In the genomic region with DNA sequence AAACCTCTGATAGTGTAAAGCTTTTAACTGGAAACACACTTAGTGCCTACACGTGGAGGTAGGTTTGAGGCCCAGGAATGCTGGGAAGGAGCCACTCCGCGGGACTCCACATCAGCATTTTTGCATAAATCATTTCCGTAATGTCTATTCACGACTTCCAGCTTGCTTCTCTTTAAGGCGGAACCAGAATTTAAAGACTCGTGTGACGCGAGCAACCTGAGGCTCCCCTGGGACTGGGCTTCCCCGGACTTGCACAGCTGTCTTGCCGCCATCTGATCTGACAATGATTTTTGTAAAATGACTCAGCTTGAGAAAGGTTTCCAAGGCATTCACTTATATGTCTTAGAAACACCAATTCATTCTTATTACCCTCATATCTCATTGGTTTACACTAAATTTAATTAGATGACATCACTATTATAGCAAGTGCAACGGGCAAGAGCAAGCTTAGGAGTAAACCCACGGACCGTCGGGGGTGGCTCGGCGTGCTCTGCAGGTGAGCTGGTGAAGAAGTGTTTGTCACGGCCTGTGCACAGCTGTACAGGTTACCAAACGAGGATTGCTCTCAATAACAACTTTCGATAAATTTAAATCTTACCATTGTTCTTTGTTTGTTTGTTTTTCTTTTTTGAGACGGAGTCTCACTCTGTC, we compare ENCODE assay signal across 10 cellular contexts.
A peak's percentile ranks its signal among the peaks of the same experiment; 100 is the strongest.
DNase-seq lines count a peak whose midpoint lies in the region; ATAC-seq and TF ChIP-seq lines count a peak whose summit lies in the region.
"Had no signal": no experiment of that assay in that cellular context is flagged by ENCODE, and none has a peak within 500 bp of the region (broad histone marks: within the 10 kb centered on the region; RNA-seq: fewer than 3 reads in every experiment).

No MANE protein-coding gene starts in this region.

- H2AFZ ChIP-seq in neuronal stem cell (ENCODE audit: low read length) = no peak overlapping the region

- H3K23ac ChIP-seq in neuronal stem cell (ENCODE audit: low read depth, low read length, poor library complexity) = no peak overlapping the region

- peaks cover 22% of the 10 kb centered on the region for H3K4me1 Mint-ChIP-seq in activated naive CD4-positive, alpha-beta T cell treated with anti-CD3 and anti-CD28 coated beads for 36 hours (ENCODE audit: low read depth)

- intact Hi-C loops in activated naive CD4-positive, alpha-beta T cell treated with anti-CD3 and anti-CD28 coated beads for 36 hours (cut with micrococcal nuclease) = no loop called here

- H3K4ac ChIP-seq in neuronal stem cell (ENCODE audit: low read length) = no peak overlapping the region

- no peak overlapping the region for H2AK5ac ChIP-seq in neuronal stem cell (ENCODE audit: low read depth, low read length)

- no peaks in the 10 kb centered on the region for H3K79me2 ChIP-seq in DOHH2 (ENCODE audit: control insufficient read depth, low read length)

- H4K8ac ChIP-seq in neuronal stem cell (ENCODE audit: low read depth, low read length) = no peak overlapping the region

- H3K9me3 ChIP-seq in DOHH2 (ENCODE audit: control insufficient read depth, insufficient read depth, low read length) = no peaks in the 10 kb centered on the region
- peaks cover 0 to 4% of the 10 kb centered on the region in 2 donors for H3K9me3 ChIP-seq in neuronal stem cell (replicated peaks in 1 of 2; ENCODE audit: control insufficient read depth in 2 of 2, insufficient read depth in 1 of 2, low read depth in 1 of 2, low read length in 2 of 2)

- no CpG with 5 or more reads among the region's 21 CpGs for WGBS in neuronal stem cell (ENCODE audit: extremely low coverage in 2 of 2, insufficient read length in 2 of 2, insufficient replicate concordance in 1 of 2), 2 donors

- no peaks in the 10 kb centered on the region for H3K9me3 Mint-ChIP-seq in activated naive CD4-positive, alpha-beta T cell treated with anti-CD3 and anti-CD28 coated beads for 36 hours
- H3K9me3 Mint-ChIP-seq: activated CD4-positive, alpha-beta memory T cell treated with anti-CD3 and anti-CD28 coated beads for 36 hours; type B pancreatic cell had no signal

- H3K27ac Mint-ChIP-seq in activated naive CD4-positive, alpha-beta T cell treated with anti-CD3 and anti-CD28 coated beads for 36 hours = no peak overlapping the region
- H3K27ac Mint-ChIP-seq: activated CD4-positive, alpha-beta memory T cell treated with anti-CD3 and anti-CD28 coated beads for 36 hours; type B pancreatic cell had no signal

- H3K36me3 Mint-ChIP-seq in activated naive CD4-positive, alpha-beta T cell treated with anti-CD3 and anti-CD28 coated beads for 36 hours (ENCODE audit: low read depth) = no peaks in the 10 kb centered on the region
- H3K36me3 Mint-ChIP-seq: activated CD4-positive, alpha-beta memory T cell treated with anti-CD3 and anti-CD28 coated beads for 36 hours; type B pancreatic cell had no signal

- no peaks in the 10 kb centered on the region for H3K27me3 Mint-ChIP-seq in activated naive CD4-positive, alpha-beta T cell treated with anti-CD3 and anti-CD28 coated beads for 36 hours (ENCODE audit: low read depth)
- H3K27me3 Mint-ChIP-seq: activated CD4-positive, alpha-beta memory T cell treated with anti-CD3 and anti-CD28 coated beads for 36 hours; type B pancreatic cell had no signal

- no peak overlapping the region for H2BK120ac ChIP-seq in neuronal stem cell (ENCODE audit: low read depth, low read length)

- no peaks in the 10 kb centered on the region for H3K36me3 ChIP-seq in DOHH2 (ENCODE audit: control insufficient read depth, low read length)
- no peaks in the 10 kb centered on the region for H3K36me3 ChIP-seq in neuronal stem cell (replicated peaks in 1 of 2; ENCODE audit: control insufficient read depth in 2 of 2, insufficient read depth in 2 of 2, low read length in 2 of 2)

- no peak overlapping the region for H3K14ac ChIP-seq in neuronal stem cell (ENCODE audit: low read length)

- no peak overlapping the region for H2BK5ac ChIP-seq in neuronal stem cell (ENCODE audit: low read length)

- no peak overlapping the region for H2BK15ac ChIP-seq in neuronal stem cell (ENCODE audit: low read length)

- peaks cover 3% of the 10 kb centered on the region; the same call in 1 of the 2 replicates for H4K20me1 ChIP-seq in DOHH2 (ENCODE audit: control insufficient read depth, insufficient read depth, low read depth, low read length)

- no peak overlapping the region for H3K27ac ChIP-seq in DOHH2 (ENCODE audit: low read depth, low read length)
- no peak overlapping the region for H3K27ac ChIP-seq in neuronal stem cell (replicated peaks; ENCODE audit: low read length)

- H3K79me1 ChIP-seq in neuronal stem cell (ENCODE audit: low read depth, low read length) = peaks cover 2% of the 10 kb centered on the region

- DNase-seq in astrocyte of the spinal cord (ENCODE audit: low read depth, low spot score) (peak; percentile 66), neuronal stem cell (ENCODE audit: low spot score) (no peak), GDM1 (lab: John Stamatoyannopoulos, UW) (no peak)
- no peak for DNase-seq in activated T-cell treated with anti-CD3 and anti-CD28 coated beads, Interleukin-2, amount 50 U/mL, for 1 hour
- no peak for DNase-seq in activated naive CD4-positive, alpha-beta T cell treated with anti-CD3 and anti-CD28 coated beads for 36 hours
- DNase-seq: activated CD4-positive, alpha-beta memory T cell treated with anti-CD3 and anti-CD28 coated beads for 36 hours had no signal

- ATAC-seq in GM19455 (IDR thresholded peaks at IDR 0.05; ENCODE audit: unreplicated experiment) = peak; percentile 84
- ATAC-seq in HG03139 (IDR thresholded peaks at IDR 0.05; ENCODE audit: unreplicated experiment) = peak; percentile 72

- H3K9ac ChIP-seq in neuronal stem cell (ENCODE audit: low read depth, low read length, poor library complexity) = no peak overlapping the region

- H3K18ac ChIP-seq in neuronal stem cell (ENCODE audit: low read length) = no peak overlapping the region

- H3K9me2 ChIP-seq in DOHH2 (replicated peaks; ENCODE audit: control insufficient read depth, low read length) = no peaks in the 10 kb centered on the region

- H3K4me1 ChIP-seq in DOHH2 (ENCODE audit: control insufficient read depth, low read length) (peaks cover 32% of the 10 kb centered on the region), neuronal stem cell (ENCODE audit: control insufficient read depth in 2 of 2, insufficient read depth in 1 of 2, low read depth in 1 of 2, low read length in 2 of 2) (peaks cover 0 to 5% of the 10 kb centered on the region in 2 donors)

- H2BK12ac ChIP-seq in neuronal stem cell (ENCODE audit: low read length) = no peak overlapping the region

- H4K91ac ChIP-seq in neuronal stem cell (ENCODE audit: low read depth, low read length, poor library complexity) = no peak overlapping the region

- H3K4me3 Mint-ChIP-seq in activated naive CD4-positive, alpha-beta T cell treated with anti-CD3 and anti-CD28 coated beads for 36 hours = no peak overlapping the region
- H3K4me3 Mint-ChIP-seq: activated CD4-positive, alpha-beta memory T cell treated with anti-CD3 and anti-CD28 coated beads for 36 hours; type B pancreatic cell had no signal

- CTCF ChIA-PET in activated naive CD4-positive, alpha-beta T cell treated with anti-CD3 and anti-CD28 coated beads for 36 hours (lab: Charles Lee) = interaction anchor here (0.6 to 1.4 kb wide), 2 partner anchors 30 to 68 kb away, joined by 3 read pairs; no protein-coding TSS in a partner anchor

- H3F3A ChIP-seq in DOHH2 (ENCODE audit: control insufficient read depth, insufficient read depth) = peaks cover 2% of the 10 kb centered on the region; the same call in 1 of the 2 replicates

- H3K27me3 ChIP-seq in DOHH2 (ENCODE audit: control insufficient read depth, low read length) (peaks cover 34% of the 10 kb centered on the region), neuronal stem cell (ENCODE audit: control insufficient read depth in 3 of 3, insufficient read depth in 3 of 3, low read depth in 1 of 3, low read length in 3 of 3) (peaks cover 0 to 2% (median 0%) of the 10 kb centered on the region in 3 experiments)

- TF ChIP-seq CTCF in DOHH2 (IDR thresholded peaks at IDR 0.05; ENCODE audit: low read depth, low read length, poor library complexity, severe bottlenecking) = no peak
- no peak for TF ChIP-seq CTCF in astrocyte of the spinal cord (IDR thresholded peaks at IDR 0.05; ENCODE audit: low read depth, low read length)

- H3K4me3 ChIP-seq in DOHH2 (ENCODE audit: low read length) (peak overlapping the region; percentile 60), astrocyte of the spinal cord (ENCODE audit: low read depth, low read length) (no peak overlapping the region), neuronal stem cell (ENCODE audit: low read length in 2 of 2) (no peak overlapping the region)

- in situ Hi-C loops in astrocyte of the spinal cord (cut with HindIII; ENCODE audit: low sequenced_read_pairs) = no loop called here

- peak overlapping the region; percentile 63 for H3K4me2 ChIP-seq in DOHH2 (ENCODE audit: low read length)
- no peak overlapping the region for H3K4me2 ChIP-seq in neuronal stem cell (ENCODE audit: insufficient read depth, low read length, poor library complexity, severe bottlenecking)
